7 cellular contexts compared by ENCODE assay signal in genomic region chr7:151056286-151057037, GRCh38. TPM values are rescaled to one million over a fixed set of nuclear protein-coding genes. Genes with fewer than 3 reads are reported as not detected.
A peak's percentile ranks its signal among the peaks of the same experiment; 100 is the strongest.
DNase-seq lines count a peak whose midpoint lies in the region; ATAC-seq and TF ChIP-seq lines count a peak whose summit lies in the region.
"Had no signal": no experiment of that assay in that cellular context is flagged by ENCODE, and none has a peak within 500 bp of the region (broad histone marks: within the 10 kb centered on the region; RNA-seq: fewer than 3 reads in every experiment).

No MANE protein-coding gene starts in this region.

- no peak for TF ChIP-seq RAD21 in neural cell (conservative IDR thresholded peaks at IDR 0.05)

- no peaks in the 10 kb centered on the region for H4K20me1 ChIP-seq in neural cell (ENCODE audit: insufficient read depth)

- peaks cover 25% of the 10 kb centered on the region for H3K4me1 ChIP-seq in HUES64 (ENCODE audit: insufficient read depth, low read length)
- peaks cover 35% of the 10 kb centered on the region for H3K4me1 ChIP-seq in body of pancreas

- peak overlapping the region; percentile 94 for H3K4me2 ChIP-seq in neural cell (ENCODE audit: low read length)

- H3K79me2 ChIP-seq in neural cell (replicated peaks; ENCODE audit: insufficient read depth, low read length): no peaks in the 10 kb centered on the region

- intact Hi-C loops in body of pancreas (cut with DNase I): no loop called here

- no peak overlapping the region for H2AFZ ChIP-seq in neural cell (ENCODE audit: low read depth, low read length)

- 44% methylated on average over 21 of the region's 21 CpGs for WGBS in HUES64
- 44 to 46% methylated on average over 18 to 21 of the region's 21 CpGs for WGBS in body of pancreas, 2 donors

- peak in 1 of 7 experiments; percentile 11 for TF ChIP-seq CTCF in body of pancreas (IDR thresholded peaks at IDR 0.05)
- TF ChIP-seq CTCF in neural cell (IDR thresholded peaks at IDR 0.05; ENCODE audit: poor library complexity, severe bottlenecking): no peak

- no peak for TF ChIP-seq EP300 in neural cell (conservative IDR thresholded peaks at IDR 0.05; ENCODE audit: poor library complexity, severe bottlenecking)

- ATAC-seq in body of pancreas (no peak), GM18502 (IDR thresholded peaks at IDR 0.05; ENCODE audit: poor library complexity, unreplicated experiment) (no peak), GM21619 (IDR thresholded peaks at IDR 0.05; ENCODE audit: unreplicated experiment) (no peak)

- H3K4me3 ChIP-seq in HUES64 (ENCODE audit: low read length): peak overlapping the region; percentile 86
- no peak overlapping the region for H3K4me3 ChIP-seq in body of pancreas
- peak overlapping the region; percentile 92 for H3K4me3 ChIP-seq in neural cell (ENCODE audit: low read length)

- H3F3A ChIP-seq in neural cell (ENCODE audit: insufficient read depth, low read length, poor library complexity, severe bottlenecking): peaks cover 6% of the 10 kb centered on the region

- H3K9me2 ChIP-seq in neural cell (ENCODE audit: insufficient read depth, low read length): no peaks in the 10 kb centered on the region

- no peak overlapping the region for H3K27ac ChIP-seq in HUES64 (ENCODE audit: low read depth, low read length)
- H3K27ac ChIP-seq in body of pancreas: no peak overlapping the region
- no peak overlapping the region for H3K27ac ChIP-seq in neural cell (ENCODE audit: low read length)

- H3K9me3 ChIP-seq in HUES64 (ENCODE audit: insufficient read depth, low read depth, low read length) (no peaks in the 10 kb centered on the region), body of pancreas (no peaks in the 10 kb centered on the region), neural cell (ENCODE audit: low read length) (no peaks in the 10 kb centered on the region)

- H3K36me3 ChIP-seq in HUES64 (ENCODE audit: insufficient read depth, low read length) (no peaks in the 10 kb centered on the region), body of pancreas (replicated peaks in 1 of 2; ENCODE audit: insufficient read depth in 1 of 2, low read depth in 2 of 2) (no peaks in the 10 kb centered on the region), neural cell (ENCODE audit: insufficient read depth, low read length) (no peaks in the 10 kb centered on the region)

- no peak for TF ChIP-seq POLR2A in body of pancreas (IDR thresholded peaks at IDR 0.05)

- peaks cover 41% of the 10 kb centered on the region for H3K27me3 ChIP-seq in HUES64 (ENCODE audit: insufficient read depth, low read length)
- no peaks in the 10 kb centered on the region for H3K27me3 ChIP-seq in body of pancreas
- peaks cover 15% of the 10 kb centered on the region for H3K27me3 ChIP-seq in neural cell (ENCODE audit: insufficient read depth, low read depth, low read length)

- DNase-seq in body of pancreas (peak in 3 of 4 donors; percentile 37 to 49 (median 46)), NCI-H1105 (lab: John Stamatoyannopoulos, UW) (no peak)
- DNase-seq: NCI-H524 had no signal

- H3K9ac ChIP-seq in HUES64 (ENCODE audit: low read depth, low read length): no peak overlapping the region
- H3K9ac ChIP-seq in neural cell (ENCODE audit: low read length): peak overlapping the region; percentile 78

TF ChIP-seq in neural cell, 6 proteins besides CTCF, POLR2A, EP300 and RAD21:
- TF ChIP-seq POLR2AphosphoS5 (IDR thresholded peaks at IDR 0.05): no peak
- TF ChIP-seq SMC3 (conservative IDR thresholded peaks at IDR 0.05; ENCODE audit: poor library complexity): no peak
- no peak for TF ChIP-seq MXI1 (conservative IDR thresholded peaks at IDR 0.05; ENCODE audit: poor library complexity, severe bottlenecking)
- TF ChIP-seq EZH2 (IDR thresholded peaks at IDR 0.05; ENCODE audit: borderline replicate concordance, insufficient read depth, low read length, poor library complexity, severe bottlenecking): no peak
- TF ChIP-seq REST (IDR thresholded peaks at IDR 0.05; ENCODE audit: borderline replicate concordance): no peak
- TF ChIP-seq TAF1 (IDR thresholded peaks at IDR 0.05; ENCODE audit: low read depth): no peak

RNA-seq across cellular contexts. Expression of gene CDK5, which starts 1.2 kb away (rescaled TPM):
- polyA plus RNA-seq in HUES64 (2013, experiment 1 of 2): 17.2 TPM
- polyA plus RNA-seq in HUES64 (2013, experiment 2 of 2): 18.1 TPM
- total RNA-seq in body of pancreas: 1 to 10 TPM; 2.3 to 6.3 TPM
- 82.2 and 88.3 TPM in 2 replicates for polyA plus RNA-seq in neural cell
- 49.3 and 49.7 TPM in 2 replicates for polyA minus RNA-seq in neural cell

RNA-seq across cellular contexts. Expression of gene SLC4A2, which starts 2.9 kb away (rescaled TPM):
- 57.5 TPM for polyA plus RNA-seq in HUES64 (2013, experiment 1 of 2)
- polyA plus RNA-seq in HUES64 (2013, experiment 2 of 2): 49.5 TPM
- 100 to 1,000 TPM in 1 of 2 donors, 10 to 100 TPM in 1; 50.1 to 147 TPM for total RNA-seq in body of pancreas
- polyA plus RNA-seq in neural cell: 2.4 and 4.8 TPM in 2 replicates
- polyA minus RNA-seq in neural cell: 4.4 and 5.6 TPM in 2 replicates

RNA-seq across cellular contexts. Expression of gene ASIC3, which starts 8.1 kb away (rescaled TPM):
- 0.75 TPM for polyA plus RNA-seq in HUES64 (2013, experiment 1 of 2)
- polyA plus RNA-seq in HUES64 (2013, experiment 2 of 2): 1.0 TPM
- total RNA-seq in body of pancreas: 1 to 10 TPM in 1 of 2 donors, under 1 TPM in 1; 0.78 to 1.3 TPM
- polyA plus RNA-seq in neural cell: 3.3 and 4.4 TPM in 2 replicates
- polyA minus RNA-seq in neural cell: 0.49 and 1.6 TPM in 2 replicates

RNA-seq across cellular contexts. Expression of gene FASTK, which starts 24.1 kb away (rescaled TPM):
- polyA plus RNA-seq in HUES64 (2013, experiment 1 of 2): 39.7 TPM
- 35.6 TPM for polyA plus RNA-seq in HUES64 (2013, experiment 2 of 2)
- 100 to 1,000 TPM in 1 of 2 donors, 10 to 100 TPM in 1; 60.7 to 201 TPM for total RNA-seq in body of pancreas
- polyA plus RNA-seq in neural cell: 147 and 182 TPM in 2 replicates
- polyA minus RNA-seq in neural cell: 45.5 and 52.8 TPM in 2 replicates

RNA-seq across cellular contexts. Expression of gene TMUB1, which starts 26.8 kb away (rescaled TPM):
- 34.7 TPM for polyA plus RNA-seq in HUES64 (2013, experiment 1 of 2)
- polyA plus RNA-seq in HUES64 (2013, experiment 2 of 2): 37.9 TPM
- 10 to 100 TPM; 34.9 to 54.2 TPM for total RNA-seq in body of pancreas
- polyA plus RNA-seq in neural cell: 35.2 and 43.9 TPM in 2 replicates
- polyA minus RNA-seq in neural cell: 12.5 and 13.4 TPM in 2 replicates

Comparison
In these comparisons a context has a peak if more than half of its experiments do, and no peak if none do; other contexts are left out.
1. H3K4me3 ChIP-seq: peak in HUES64 (single experiment) and neural cell (single experiment); none in body of pancreas (0 of 2).